ENCODE assay signal across 21 cellular contexts in the genomic region with DNA sequence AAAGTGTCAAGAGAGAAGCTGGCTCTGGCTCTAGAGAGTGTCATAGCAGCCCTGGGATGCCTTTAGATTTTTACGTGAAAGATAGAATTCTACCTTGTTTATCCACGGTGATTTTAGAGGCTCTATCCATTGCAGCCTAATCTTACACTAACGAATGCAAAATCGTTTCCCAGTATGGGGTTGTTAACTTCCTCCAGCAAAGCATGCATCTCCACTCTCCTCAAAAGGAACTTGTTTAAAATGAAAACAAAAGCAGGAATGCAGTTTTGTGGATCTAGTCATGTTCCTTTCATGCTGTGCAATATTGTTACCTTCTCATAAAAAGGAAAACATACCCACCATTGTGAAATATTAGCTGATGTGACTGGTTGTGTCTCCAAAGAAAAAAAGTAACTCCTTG.
"Had no signal": no experiment of that assay in that cellular context is flagged by ENCODE, and none has a peak within 500 bp of the region (broad histone marks: within the 10 kb centered on the region; RNA-seq: fewer than 3 reads in every experiment).

No MANE protein-coding gene starts in this region.

- H3K4me3 ChIP-seq: dorsolateral prefrontal cortex, hepatocyte, pancreas had no signal

- H3K27ac Mint-ChIP-seq: immature natural killer cell; naive thymus-derived CD8-positive, alpha-beta T cell; progenitor cell of endocrine pancreas had no signal

- H3K27ac ChIP-seq: dorsolateral prefrontal cortex, hepatocyte, pancreas had no signal

- H3K4me1 Mint-ChIP-seq: central memory CD8-positive, alpha-beta T cell; immature natural killer cell had no signal

- H3K36me3 Mint-ChIP-seq: immature natural killer cell; naive thymus-derived CD8-positive, alpha-beta T cell had no signal

- H3K4me3 Mint-ChIP-seq: central memory CD8-positive, alpha-beta T cell; immature natural killer cell; naive thymus-derived CD8-positive, alpha-beta T cell; neural crest cell had no signal

- H3K27me3 ChIP-seq: pancreas had no signal

- H3K9me3 ChIP-seq: pancreas had no signal

- DNase-seq: cortex of kidney; dorsolateral prefrontal cortex; effector memory CD4-positive, alpha-beta T cell; head of caudate nucleus; immature natural killer cell; kidney; left colon; naive thymus-derived CD8-positive, alpha-beta T cell; occipital lobe; pancreas; right cardiac atrium; small intestine; stimulated activated CD4-positive, alpha-beta T cell treated with anti-CD3 and anti-CD28 coated beads, Interleukin-12 subunit alpha, Interleukin-12 subunit beta, amount 100 ng/mL, for 4 hours; stimulated activated CD4-positive, alpha-beta T cell treated with anti-CD3 and anti-CD28 coated beads, Interleukin-2, amount 100 ng/mL, for 48 hours; stimulated activated naive CD4-positive, alpha-beta T cell treated with Interleukin-2 at 50 U/mL for 16 hours; trophoblast cell had no signal

- H3K4me1 ChIP-seq: pancreas had no signal

- H2AFZ ChIP-seq: hepatocyte had no signal

- H3K79me2 ChIP-seq: hepatocyte had no signal

- H3K9me3 Mint-ChIP-seq: immature natural killer cell, neural crest cell had no signal

- ATAC-seq: esophagus mucosa; left colon; naive thymus-derived CD8-positive, alpha-beta T cell; pancreas; right cardiac atrium had no signal

- H3K36me3 ChIP-seq: pancreas had no signal
